8 cellular contexts compared by ENCODE assay signal in the genomic region with DNA sequence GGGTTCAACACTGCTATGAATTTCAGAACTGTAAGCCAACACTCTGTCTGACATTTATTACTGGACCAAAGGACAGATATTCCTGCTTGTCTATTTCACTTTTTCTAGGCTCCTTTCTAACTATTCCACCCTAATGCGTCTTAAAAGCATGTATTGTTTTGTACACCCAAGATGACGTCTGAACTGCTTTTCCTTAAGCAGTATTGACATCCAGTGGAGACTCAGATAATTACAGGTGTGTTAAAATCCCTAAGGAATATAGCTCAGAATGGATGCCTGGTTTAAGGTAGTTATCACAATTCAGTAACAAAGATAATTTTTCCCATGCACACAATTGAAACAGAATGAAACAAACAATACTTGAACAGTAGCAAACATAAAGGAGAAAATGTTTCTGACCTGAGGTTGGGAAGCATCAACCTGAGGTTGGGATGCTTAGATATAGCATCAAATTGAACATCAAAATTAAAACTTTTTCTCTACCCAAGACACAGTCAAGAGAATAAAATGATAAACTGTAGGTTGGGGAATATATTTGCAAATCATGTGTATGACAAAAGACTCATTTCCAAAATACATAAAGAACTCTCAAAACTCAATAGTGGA.
DNase-seq lines count a peak whose midpoint lies in the region; ATAC-seq, FAIRE-seq and TF ChIP-seq lines count a peak whose summit lies in the region.

No MANE protein-coding gene starts in this region.

- DNase-seq in AG04450 (ENCODE audit: low read depth, low spot score) (no peak), LoVo (ENCODE audit: low spot score) (peak; percentile 70), MCF 10A (ENCODE audit: unreplicated experiment) (peak; percentile 77), HepG2 (ENCODE audit: low spot score) (peak; percentile 5), germinal center (ENCODE audit: low spot score) (no peak)
- DNase-seq in activated CD4-positive, alpha-beta T cell treated with anti-CD3 and anti-CD28 coated beads, Interleukin-2, amount 50 U/mL, for 4 hours = no peak

- no peak overlapping the region for H3K9ac ChIP-seq in HepG2 (ENCODE audit: insufficient read depth, low read depth, low read length)

- ATAC-seq in HepG2 (peak; percentile 41; the same call in 1 of the 3 replicates), GM19467 (IDR thresholded peaks at IDR 0.05; ENCODE audit: unreplicated experiment) (no peak), GM18907 (IDR thresholded peaks at IDR 0.05; ENCODE audit: unreplicated experiment) (no peak)

- 0% methylated on average over 2 of the region's 2 CpGs for WGBS in HepG2 (ENCODE audit: low lambda C conversion rate)

- POLR2A ChIA-PET in AG04450 (lab: Yijun Ruan, JAX) (no interaction called here), MCF 10A (lab: Yijun Ruan, JAX) (interaction anchor here (0.5 to 1.7 kb wide), 6 partner anchors 20 to 281 kb away, joined by 3 to 7 read pairs (median 3); no protein-coding TSS in a partner anchor), HepG2 (lab: Yijun Ruan, JAX) (no interaction called here)

- TF ChIP-seq EP300 in HepG2 (IDR thresholded peaks at IDR 0.05; ENCODE audit: low read depth in 2 of 2, low read length in 2 of 2) (no peak), HepG2 (CRISPR knock-in tag; IDR thresholded peaks at IDR 0.05; ENCODE audit: borderline replicate concordance) (no peak)

- no peaks in the 10 kb centered on the region for H3K36me3 Mint-ChIP-seq in MCF 10A (ENCODE audit: insufficient read depth, unreplicated experiment)

- no peaks in the 10 kb centered on the region for H3K4me1 ChIP-seq in HepG2 (ENCODE audit: insufficient read depth, low read length)

- no peak for TF ChIP-seq RAD21 in HepG2 (CRISPR knock-in tag; IDR thresholded peaks at IDR 0.05)

- no peak overlapping the region for H3K27ac ChIP-seq in AG04450 (ENCODE audit: low read depth, low read length)
- H3K27ac ChIP-seq in HepG2 (ENCODE audit: extremely low read length, insufficient read depth, low read length) = no peak overlapping the region

- H3K4me3 Mint-ChIP-seq in MCF 10A (ENCODE audit: unreplicated experiment) = peak overlapping the region; percentile 46

- no peaks in the 10 kb centered on the region for H3K9me3 ChIP-seq in AG04450 (ENCODE audit: control insufficient read depth, insufficient read depth, low read length)
- no peaks in the 10 kb centered on the region for H3K9me3 ChIP-seq in HepG2 (ENCODE audit: low read length)

- peak overlapping the region; percentile 68 for H3K27ac Mint-ChIP-seq in MCF 10A (ENCODE audit: low read depth, unreplicated experiment)

- intact Hi-C loops in MCF 10A (cut with micrococcal nuclease) = loop anchor here (1.0 kb wide), 5 partner anchors 161 to 1135 kb away; no protein-coding TSS in a partner anchor
- intact Hi-C loops in HepG2 (cut with micrococcal nuclease; ENCODE audit: unreplicated experiment) = loop anchor here (1.0 to 10.0 kb wide), 2 partner anchors 281 to 429 kb away; no protein-coding TSS in a partner anchor

- H2AFZ ChIP-seq in HepG2 (ENCODE audit: low read length) = no peak overlapping the region

- CTCF ChIA-PET in AG04450 (lab: Charles Lee) = interaction anchor here (2.1 kb wide), 1 partner anchor 280 kb away, joined by 6 read pairs; no protein-coding TSS in a partner anchor
- CTCF ChIA-PET in MCF 10A (lab: Yijun Ruan, JAX) = interaction anchor here (0.5 to 4.5 kb wide), 25 partner anchors 8 to 1145 kb away, joined by 3 to 106 read pairs (median 3); no protein-coding TSS in a partner anchor
- CTCF ChIA-PET in HepG2 (lab: Yijun Ruan, JAX; ENCODE audit: low intra/inter-chr PET ratio, low total read pairs) = no interaction called here

- peak; percentile 29 for TF ChIP-seq CTCF in AG04450 (IDR thresholded peaks at IDR 0.05; ENCODE audit: low read depth, low read length)
- TF ChIP-seq CTCF in MCF 10A (IDR thresholded peaks at IDR 0.05; ENCODE audit: unreplicated experiment) = peak; percentile 81
- peak; percentile 46 for TF ChIP-seq CTCF in HepG2 (CRISPR knock-in tag; IDR thresholded peaks at IDR 0.05)

- peaks cover 7% of the 10 kb centered on the region for H3K9me3 Mint-ChIP-seq in MCF 10A (ENCODE audit: unreplicated experiment)

- H3K4me3 ChIP-seq in AG04450 (ENCODE audit: low read depth, low read length) (no peak overlapping the region), HepG2 (replicated peaks in 1 of 3; ENCODE audit: insufficient read depth in 1 of 3, low read depth in 2 of 3, low read length in 3 of 3) (no peak overlapping the region)

- no peaks in the 10 kb centered on the region for H3K79me2 ChIP-seq in HepG2 (ENCODE audit: insufficient read depth, low read length)

- TF ChIP-seq POLR2A in HepG2 (IDR thresholded peaks at IDR 0.05; ENCODE audit: insufficient read depth in 1 of 2, low read depth in 2 of 2, low read length in 2 of 2) = no peak

- H4K20me1 ChIP-seq in HepG2 (ENCODE audit: insufficient read depth, low read length) = no peaks in the 10 kb centered on the region

- no peaks in the 10 kb centered on the region for H3K27me3 Mint-ChIP-seq in MCF 10A (ENCODE audit: insufficient read depth, unreplicated experiment)

- peak; percentile 34 for FAIRE-seq in HepG2 (lab: Jason Lieb, UNC)

- H3K4me1 Mint-ChIP-seq in MCF 10A (ENCODE audit: insufficient read depth, unreplicated experiment) = peaks cover 11% of the 10 kb centered on the region

- BruUV-seq in MCF 10A (replicated peaks; lab: Mats Ljungman, UMichigan) = no TSS peak
- BruUV-seq in HepG2 (replicated peaks; lab: Mats Ljungman, UMichigan) = no TSS peak

- no peaks in the 10 kb centered on the region for H3K36me3 ChIP-seq in HepG2 (replicated peaks in 1 of 2; ENCODE audit: control insufficient read depth in 1 of 2, insufficient read depth in 2 of 2, low read length in 2 of 2)

- H3K27me3 ChIP-seq in AG04450 (ENCODE audit: control insufficient read depth, insufficient read depth, low read length) (no peaks in the 10 kb centered on the region), HepG2 (ENCODE audit: control insufficient read depth in 1 of 2, insufficient read depth in 2 of 2, low read length in 2 of 2) (no peaks in the 10 kb centered on the region)

- in situ Hi-C loops in HepG2 (cut with HindIII; ENCODE audit: extremely low pct_ligation_motif_present, low pct_unique_long_range_greater_than_20kb) = loop anchor here (25.0 kb wide), 1 partner anchor 277 kb away; no protein-coding TSS in a partner anchor

- H3K4me2 ChIP-seq in HepG2 (ENCODE audit: low read depth, low read length) = no peak overlapping the region

TF ChIP-seq in HepG2, 621 proteins besides CTCF, POLR2A, EP300 and RAD21:
- TF ChIP-seq NR2F1 (CRISPR knock-in tag; IDR thresholded peaks at IDR 0.05) = no peak
- TF ChIP-seq CBX1 (IDR thresholded peaks at IDR 0.05; ENCODE audit: low read depth) = no peak
- TF ChIP-seq STAG1 (CRISPR knock-in tag; IDR thresholded peaks at IDR 0.05) = peak; percentile 60
TF ChIP-seq in HepG2: peak in this region for 1.

Comparison
In these comparisons a context has a peak if more than half of its experiments do, and no peak if none do; other contexts are left out.
1. DNase-seq: peak in LoVo (single experiment), MCF 10A (single experiment) and HepG2 (single experiment); none in AG04450 (single experiment), activated CD4-positive, alpha-beta T cell treated with anti-CD3 and anti-CD28 coated beads, Interleukin-2, amount 50 U/mL, for 4 hours (0 of 2) and germinal center (single experiment).
2. CTCF ChIP-seq: peak in every context shown above with its lines; median percentile 81 in MCF 10A; 46 in HepG2; 29 in AG04450.